In the genomic region with DNA sequence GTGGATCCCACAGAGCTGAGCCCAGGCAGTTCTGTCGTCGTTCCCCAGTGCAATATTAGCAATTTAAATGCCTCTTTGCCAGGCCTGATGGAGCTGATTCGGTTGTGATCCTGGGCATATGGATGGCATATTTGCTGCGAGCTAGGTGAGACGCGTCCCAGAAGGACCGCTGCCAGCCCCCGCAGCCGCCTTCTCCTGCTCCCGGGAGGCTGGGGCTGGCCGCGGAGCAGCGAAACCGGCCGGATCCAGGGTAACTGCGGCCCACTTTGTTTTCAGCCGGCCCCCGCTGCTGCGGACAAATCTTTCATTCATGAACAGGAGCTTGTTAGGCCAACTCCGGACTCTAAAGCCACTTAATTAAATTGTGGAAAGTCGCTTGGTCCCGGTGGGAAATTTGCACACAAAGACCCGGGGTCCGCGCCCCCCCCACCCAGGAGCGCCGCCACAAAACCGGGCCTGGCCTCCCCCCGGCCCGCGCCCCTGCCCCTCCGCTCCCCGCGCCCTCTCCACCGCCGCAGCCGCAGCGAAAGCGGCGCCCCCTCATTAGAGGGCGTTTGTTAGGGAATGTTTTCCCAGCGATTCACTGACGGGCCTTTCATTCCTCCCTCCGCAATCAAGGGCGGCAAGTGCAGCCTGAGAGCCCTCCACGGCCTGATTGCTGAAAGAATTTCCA, we compare ENCODE assay signal across 2 cellular contexts.
TF ChIP-seq lines count a peak whose summit lies in the region.

No MANE protein-coding gene starts in this region.

TF ChIP-seq in GM23338, 12 proteins besides CTCF, POLR2A, EP300 and RAD21:
- TF ChIP-seq JUNB (IDR thresholded peaks at IDR 0.05; ENCODE audit: unreplicated experiment) (no peak), POLR2AphosphoS5 (IDR thresholded peaks at IDR 0.05; ENCODE audit: low read depth) (0 out of 2 replicates have a peak, but pooled peaks have one; percentile 8), ZNF114 (CRISPR knock-in tag; IDR thresholded peaks at IDR 0.05) (no peak)
TF ChIP-seq in GM23338: peak in this region for 1.

TF ChIP-seq in H1, 55 proteins besides CTCF, POLR2A, EP300 and RAD21:
- TF ChIP-seq SP2 (IDR thresholded peaks at IDR 0.05; ENCODE audit: low read length) = no peak
- peak; percentile 47 for TF ChIP-seq KDM4A (IDR thresholded peaks at IDR 0.05; ENCODE audit: low read depth, low read length, severe bottlenecking)
- peak in 1 of 2 experiments; percentile 15; a peak in 1 of 4 replicates for TF ChIP-seq SIN3A (conservative IDR thresholded peaks at IDR 0.05 in 1 of 2, IDR thresholded peaks at IDR 0.05 in 1 of 2; ENCODE audit: low read depth in 1 of 2, low read length in 2 of 2)
- no peak for TF ChIP-seq HDAC2 (IDR thresholded peaks at IDR 0.05; ENCODE audit: borderline replicate concordance in 1 of 2, low read depth in 2 of 2, low read length in 2 of 2)
- TF ChIP-seq TAF1 (IDR thresholded peaks at IDR 0.05; ENCODE audit: low read depth, low read length) = 0 out of 2 replicates have a peak, but pooled peaks have one; percentile 0
- no peak for TF ChIP-seq CBX8 (IDR thresholded peaks at IDR 0.05; ENCODE audit: borderline replicate concordance, low read depth, low read length)
- TF ChIP-seq ASH2L (IDR thresholded peaks at IDR 0.05; ENCODE audit: low read length) = peak; percentile 72
- no peak for TF ChIP-seq POLR2AphosphoS5 (IDR thresholded peaks at IDR 0.05; ENCODE audit: low read depth, low read length)
- TF ChIP-seq TBP (IDR thresholded peaks at IDR 0.05; ENCODE audit: low read depth, low read length) = peak; percentile 84; the same call in 1 of the 2 replicates
- TF ChIP-seq PHF8 (conservative IDR thresholded peaks at IDR 0.05; ENCODE audit: low read depth, low read length) = 0 out of 2 replicates have a peak, but pooled peaks have one; percentile 39
TF ChIP-seq in H1: peak in this region for 6.
